Comparison of ENCODE assay signal across 4 cellular contexts in the genomic region with DNA sequence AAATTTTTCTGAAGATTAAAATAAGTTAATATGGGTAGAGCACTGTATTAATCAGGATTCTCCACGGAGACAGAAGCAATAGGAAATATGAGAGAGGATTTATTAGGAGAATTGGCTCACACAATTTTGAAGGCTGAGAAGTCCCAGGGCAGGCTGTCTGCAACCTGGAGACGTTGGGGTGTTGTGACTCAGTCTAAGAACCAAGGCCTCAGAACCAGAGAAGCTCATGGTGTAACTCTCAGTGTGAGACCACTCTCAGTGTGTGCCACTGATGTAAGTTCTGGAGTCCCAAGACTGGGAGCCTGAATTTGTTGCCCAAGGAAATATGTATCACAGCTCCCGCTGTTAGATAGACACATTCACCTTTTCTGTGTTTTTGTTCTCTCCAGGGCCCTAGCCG.
"Had no signal": no experiment of that assay in that cellular context is flagged by ENCODE, and none has a peak within 500 bp of the region (broad histone marks: within the 10 kb centered on the region; RNA-seq: fewer than 3 reads in every experiment).

No MANE protein-coding gene starts in this region.

- ATAC-seq: GM23338 had no signal

- DNase-seq: H9, HCEC 1CT, IMR-90 had no signal

- H3K4me3 ChIP-seq: GM23338 had no signal
